ENCODE assay signal across 1 cellular context in genomic region chr9:15079989-15080388, GRCh38.
TF ChIP-seq lines count a peak whose summit lies in the region.

No MANE protein-coding gene starts in this region.

TF ChIP-seq in HepG2, 621 proteins besides CTCF, POLR2A, EP300 and RAD21 (continued from another document and continues in another):
- TF ChIP-seq ZBTB33 (CRISPR knock-in tag; IDR thresholded peaks at IDR 0.05) (peak; percentile 32; the same call in 1 of the 2 replicates), CREM (IDR thresholded peaks at IDR 0.05) (peak; percentile 80), CREM (CRISPR knock-in tag; IDR thresholded peaks at IDR 0.05) (no peak), FOXP1 (IDR thresholded peaks at IDR 0.05) (peak; percentile 63; the same call in 1 of the 2 replicates), FOXP1 (CRISPR knock-in tag; IDR thresholded peaks at IDR 0.05) (peak; percentile 90), CREB1 (IDR thresholded peaks at IDR 0.05) (no peak), CREB1 (CRISPR knock-in tag; IDR thresholded peaks at IDR 0.05) (no peak), ZNF792 (CRISPR knock-in tag; IDR thresholded peaks at IDR 0.05) (peak; percentile 59; the same call in 1 of the 2 replicates), MIXL1 (CRISPR knock-in tag; IDR thresholded peaks at IDR 0.05) (peak; percentile 95), PRDM15 (CRISPR knock-in tag; IDR thresholded peaks at IDR 0.05) (no peak), SKIL (CRISPR knock-in tag; IDR thresholded peaks at IDR 0.05; ENCODE audit: borderline replicate concordance) (peak; percentile 50; the same call in 1 of the 2 replicates), MED1 (CRISPR knock-in tag; IDR thresholded peaks at IDR 0.05) (peak; percentile 95), ZNF124 (CRISPR knock-in tag; IDR thresholded peaks at IDR 0.05) (no peak), RBM39 (IDR thresholded peaks at IDR 0.05; ENCODE audit: low read depth, low read length, poor library complexity, severe bottlenecking) (no peak), KAT8 (CRISPR knock-in tag; IDR thresholded peaks at IDR 0.05) (peak; percentile 70; the same call in 1 of the 2 replicates), CCDC6 (CRISPR knock-in tag; IDR thresholded peaks at IDR 0.05) (peak; percentile 64; the same call in 1 of the 2 replicates), ETS1 (CRISPR knock-in tag; IDR thresholded peaks at IDR 0.05) (no peak), ATF3 (CRISPR knock-in tag; IDR thresholded peaks at IDR 0.05) (peak; percentile 74), ARID5B (CRISPR knock-in tag; IDR thresholded peaks at IDR 0.05) (peak; percentile 98), NKX3-1 (CRISPR knock-in tag; IDR thresholded peaks at IDR 0.05) (no peak), SOX5 (CRISPR knock-in tag; IDR thresholded peaks at IDR 0.05; ENCODE audit: borderline replicate concordance) (peak; percentile 98), TBL1XR1 (IDR thresholded peaks at IDR 0.05; ENCODE audit: borderline replicate concordance, low read length, partially characterized antibody) (peak; percentile 86), DNMT3B (CRISPR knock-in tag; conservative IDR thresholded peaks at IDR 0.05) (0 out of 2 replicates have a peak, but pooled peaks have one; percentile 34), ATF1 (CRISPR knock-in tag; IDR thresholded peaks at IDR 0.05) (peak; percentile 38; the same call in 1 of the 2 replicates), MEF2D (CRISPR knock-in tag; IDR thresholded peaks at IDR 0.05) (no peak), NFE2 (CRISPR knock-in tag; IDR thresholded peaks at IDR 0.05) (no peak), MYPOP (CRISPR knock-in tag; IDR thresholded peaks at IDR 0.05) (peak; percentile 46; the same call in 1 of the 2 replicates), DZIP1 (CRISPR knock-in tag; IDR thresholded peaks at IDR 0.05) (no peak), MTA3 (CRISPR knock-in tag; IDR thresholded peaks at IDR 0.05) (no peak), YEATS4 (CRISPR knock-in tag; IDR thresholded peaks at IDR 0.05; ENCODE audit: borderline replicate concordance) (peak; percentile 38; the same call in 1 of the 2 replicates), PAXIP1 (CRISPR knock-in tag; conservative IDR thresholded peaks at IDR 0.05) (peak; percentile 83), NR2F1 (CRISPR knock-in tag; IDR thresholded peaks at IDR 0.05) (peak in 1 of 2 experiments; percentile 55; a peak in 2 of 4 replicates), BCL6 (CRISPR knock-in tag; IDR thresholded peaks at IDR 0.05) (peak; percentile 91), THRA (CRISPR knock-in tag; IDR thresholded peaks at IDR 0.05; ENCODE audit: borderline replicate concordance) (peak; percentile 86), HOXA3 (CRISPR knock-in tag; IDR thresholded peaks at IDR 0.05) (peak; percentile 79), ZNF446 (CRISPR knock-in tag; IDR thresholded peaks at IDR 0.05) (no peak), ZNF550 (CRISPR knock-in tag; IDR thresholded peaks at IDR 0.05; ENCODE audit: borderline replicate concordance) (no peak)
